1 cellular context compared by ENCODE assay signal in genomic region chr6:33410050-33410710, GRCh38.
TF ChIP-seq lines count a peak whose summit lies in the region.

No MANE protein-coding gene starts in this region.

TF ChIP-seq in GM12878, 131 proteins besides CTCF, POLR2A, EP300 and RAD21 (continues in another document):
- TF ChIP-seq ZBTB33 (IDR thresholded peaks at IDR 0.05) (no peak), IRF3 (IDR thresholded peaks at IDR 0.05) (peak; percentile 71; the same call in 1 of the 2 replicates), MTA2 (IDR thresholded peaks at IDR 0.05; ENCODE audit: low read depth) (no peak), TAF1 (IDR thresholded peaks at IDR 0.05; ENCODE audit: borderline replicate concordance, low read depth, low read length) (0 out of 2 replicates have a peak, but pooled peaks have one; percentile 6), SUZ12 (IDR thresholded peaks at IDR 0.05; ENCODE audit: unreplicated experiment) (no peak), SKIL (IDR thresholded peaks at IDR 0.05; ENCODE audit: low read depth, poor library complexity, severe bottlenecking) (no peak), DPF2 (IDR thresholded peaks at IDR 0.05) (peak; percentile 18; the same call in 1 of the 2 replicates), ZBTB40 (IDR thresholded peaks at IDR 0.05; ENCODE audit: borderline replicate concordance) (no peak), ASH2L (IDR thresholded peaks at IDR 0.05; ENCODE audit: borderline replicate concordance, low read depth) (no peak), MYB (IDR thresholded peaks at IDR 0.05; ENCODE audit: borderline replicate concordance, low read depth, low read length) (0 out of 2 replicates have a peak, but pooled peaks have one; percentile 49), ZBTB11 (CRISPR knock-in tag; IDR thresholded peaks at IDR 0.05) (no peak), PKNOX1 (IDR thresholded peaks at IDR 0.05) (peak; percentile 85), BHLHE40 (IDR thresholded peaks at IDR 0.05; ENCODE audit: borderline replicate concordance in 1 of 2, low read depth in 2 of 2, low read length in 1 of 2) (peak; percentile 52 to 89; a peak in 3 of 4 replicates), IKZF1 (conservative IDR thresholded peaks at IDR 0.05) (peak; percentile 81), CREM (IDR thresholded peaks at IDR 0.05; ENCODE audit: low read depth) (peak; percentile 74), EGR1 (IDR thresholded peaks at IDR 0.05; ENCODE audit: borderline replicate concordance in 1 of 2, low read depth in 2 of 2, low read length in 2 of 2) (no peak), NFYA (IDR thresholded peaks at IDR 0.05; ENCODE audit: borderline replicate concordance, low read depth, low read length) (no peak), ZNF384 (IDR thresholded peaks at IDR 0.05; ENCODE audit: borderline replicate concordance, low read depth, low read length) (0 out of 2 replicates have a peak, but pooled peaks have one; percentile 9), ZSCAN29 (IDR thresholded peaks at IDR 0.05) (no peak), MAX (IDR thresholded peaks at IDR 0.05; ENCODE audit: low read depth, low read length) (peak; percentile 80), ZNF217 (IDR thresholded peaks at IDR 0.05) (no peak), RUNX3 (IDR thresholded peaks at IDR 0.05; ENCODE audit: low read length) (no peak), USF2 (IDR thresholded peaks at IDR 0.05; ENCODE audit: borderline replicate concordance, low read depth, low read length) (no peak), STAT1 (conservative IDR thresholded peaks at IDR 0.05) (no peak), CBX5 (IDR thresholded peaks at IDR 0.05; ENCODE audit: low read depth) (no peak), CHD1 (IDR thresholded peaks at IDR 0.05; ENCODE audit: low read depth, low read length) (no peak), FOXM1 (IDR thresholded peaks at IDR 0.05; ENCODE audit: low read depth, low read length) (no peak), ATF2 (IDR thresholded peaks at IDR 0.05; ENCODE audit: low read length) (no peak), ZBED1 (IDR thresholded peaks at IDR 0.05; ENCODE audit: borderline replicate concordance) (peak; percentile 57; the same call in 1 of the 2 replicates), PRDM15 (CRISPR knock-in tag; IDR thresholded peaks at IDR 0.05) (no peak), MEF2B (IDR thresholded peaks at IDR 0.05; ENCODE audit: partially characterized antibody, poor library complexity, severe bottlenecking) (no peak), ATF3 (IDR thresholded peaks at IDR 0.05; ENCODE audit: borderline replicate concordance, extremely low read depth, low read depth, low read length) (no peak), ZZZ3 (IDR thresholded peaks at IDR 0.05; ENCODE audit: control insufficient read depth, insufficient read length, low read depth) (no peak), MXI1 (IDR thresholded peaks at IDR 0.05; ENCODE audit: low read depth, low read length) (peak; percentile 81)
